1 cellular context compared by ENCODE assay signal in the genomic region with DNA sequence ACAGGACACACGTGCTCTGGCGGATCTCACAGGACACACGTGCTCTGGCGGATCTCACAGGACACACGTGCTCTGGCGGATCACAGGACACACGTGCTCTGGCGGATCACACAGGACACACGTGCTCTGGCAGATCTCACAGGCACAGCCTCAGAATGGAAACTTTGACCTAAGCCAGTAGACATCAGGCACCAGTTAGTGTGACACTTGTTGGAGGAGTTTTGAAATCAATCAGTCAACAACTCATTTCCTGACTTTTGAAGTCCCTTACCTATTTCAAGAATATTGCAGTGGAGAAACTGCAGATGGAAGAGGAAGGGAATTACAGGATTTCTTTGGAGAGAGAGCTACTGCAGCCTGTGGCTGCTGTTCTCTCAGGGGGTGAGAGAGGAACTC.
A peak's percentile ranks its signal among the peaks of the same experiment; 100 is the strongest.
TF ChIP-seq lines count a peak whose summit lies in the region.
"Not testable (repeated sequence)": the region's sequence is repeated elsewhere in the genome, so short reads cannot be mapped to it uniquely, and the experiment has no call there.

No MANE protein-coding gene starts in this region.

TF ChIP-seq in HepG2, 621 proteins besides CTCF, POLR2A, EP300 and RAD21 (continues in another document):
- TF ChIP-seq FOXA1 (IDR thresholded peaks at IDR 0.05) (0 out of 2 replicates have a peak, but pooled peaks have one; percentile 31), FOXA1 (CRISPR knock-in tag; IDR thresholded peaks at IDR 0.05) (peak; percentile 93), FOXK2 (IDR thresholded peaks at IDR 0.05) (peak; percentile 54; the same call in 1 of the 2 replicates), GMEB1 (CRISPR knock-in tag; IDR thresholded peaks at IDR 0.05; ENCODE audit: borderline replicate concordance) (peak; percentile 39; the same call in 1 of the 2 replicates), ZFP37 (CRISPR knock-in tag; IDR thresholded peaks at IDR 0.05; ENCODE audit: borderline replicate concordance) (peak; percentile 41; the same call in 1 of the 2 replicates), ZMYM4 (CRISPR knock-in tag; IDR thresholded peaks at IDR 0.05) (peak; percentile 50; the same call in 1 of the 2 replicates), FOXO1 (CRISPR knock-in tag; IDR thresholded peaks at IDR 0.05) (peak; percentile 71; the same call in 1 of the 2 replicates), FOXP1 (CRISPR knock-in tag; IDR thresholded peaks at IDR 0.05) (peak; percentile 42; the same call in 1 of the 2 replicates), HNF4A (CRISPR knock-in tag; IDR thresholded peaks at IDR 0.05) (peak; percentile 84), ZBTB25 (CRISPR knock-in tag; IDR thresholded peaks at IDR 0.05) (0 out of 2 replicates have a peak, but pooled peaks have one; percentile 25), HOXA3 (CRISPR knock-in tag; IDR thresholded peaks at IDR 0.05) (peak; percentile 76), MAX (IDR thresholded peaks at IDR 0.05) (peak; percentile 84), KAT8 (CRISPR knock-in tag; IDR thresholded peaks at IDR 0.05) (0 out of 2 replicates have a peak, but pooled peaks have one; percentile 18), HIVEP1 (CRISPR knock-in tag; IDR thresholded peaks at IDR 0.05) (peak; percentile 23; the same call in 1 of the 2 replicates), GZF1 (CRISPR knock-in tag; IDR thresholded peaks at IDR 0.05) (peak; percentile 67; the same call in 1 of the 2 replicates), ARNTL (CRISPR knock-in tag; IDR thresholded peaks at IDR 0.05) (peak; percentile 82), ZNF430 (CRISPR knock-in tag; IDR thresholded peaks at IDR 0.05) (peak; percentile 43; the same call in 1 of the 2 replicates), THAP11 (CRISPR knock-in tag; IDR thresholded peaks at IDR 0.05) (peak; percentile 61), NONO (CRISPR knock-in tag; conservative IDR thresholded peaks at IDR 0.05) (0 out of 2 replicates have a peak, but pooled peaks have one; percentile 19), HDAC1 (CRISPR knock-in tag; IDR thresholded peaks at IDR 0.05) (peak; percentile 73), ETV5 (CRISPR knock-in tag; IDR thresholded peaks at IDR 0.05; ENCODE audit: borderline replicate concordance) (peak; percentile 93), HMGXB3 (CRISPR knock-in tag; IDR thresholded peaks at IDR 0.05; ENCODE audit: borderline replicate concordance) (0 out of 2 replicates have a peak, but pooled peaks have one; percentile 22), PITX1 (CRISPR knock-in tag; IDR thresholded peaks at IDR 0.05) (peak; percentile 58; the same call in 1 of the 2 replicates), HMGXB4 (CRISPR knock-in tag; IDR thresholded peaks at IDR 0.05; ENCODE audit: borderline replicate concordance in 1 of 2, low read depth in 1 of 2) (0 out of 4 replicates have a peak, but pooled peaks of 1 of the 2 experiments have one; percentile 28), ZNF317 (CRISPR knock-in tag; IDR thresholded peaks at IDR 0.05) (peak; percentile 95), DMAP1 (CRISPR knock-in tag; IDR thresholded peaks at IDR 0.05) (peak; percentile 69)
- TF ChIP-seq, protein P1, sequence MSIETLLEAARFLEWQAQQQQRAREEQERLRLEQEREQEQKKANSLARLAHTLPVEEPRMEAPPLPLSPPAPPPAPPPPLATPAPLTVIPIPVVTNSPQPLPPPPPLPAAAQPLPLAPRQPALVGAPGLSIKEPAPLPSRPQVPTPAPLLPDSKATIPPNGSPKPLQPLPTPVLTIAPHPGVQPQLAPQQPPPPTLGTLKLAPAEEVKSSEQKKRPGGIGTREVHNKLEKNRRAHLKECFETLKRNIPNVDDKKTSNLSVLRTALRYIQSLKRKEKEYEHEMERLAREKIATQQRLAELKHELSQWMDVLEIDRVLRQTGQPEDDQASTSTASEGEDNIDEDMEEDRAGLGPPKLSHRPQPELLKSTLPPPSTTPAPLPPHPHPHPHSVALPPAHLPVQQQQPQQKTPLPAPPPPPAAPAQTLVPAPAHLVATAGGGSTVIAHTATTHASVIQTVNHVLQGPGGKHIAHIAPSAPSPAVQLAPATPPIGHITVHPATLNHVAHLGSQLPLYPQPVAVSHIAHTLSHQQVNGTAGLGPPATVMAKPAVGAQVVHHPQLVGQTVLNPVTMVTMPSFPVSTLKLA (IDR thresholded peaks at IDR 0.05) = peak; percentile 77
- not testable (repeated sequence) for TF ChIP-seq FOXP1, NONO (IDR thresholded peaks at IDR 0.05)
- TF ChIP-seq, protein P2, sequence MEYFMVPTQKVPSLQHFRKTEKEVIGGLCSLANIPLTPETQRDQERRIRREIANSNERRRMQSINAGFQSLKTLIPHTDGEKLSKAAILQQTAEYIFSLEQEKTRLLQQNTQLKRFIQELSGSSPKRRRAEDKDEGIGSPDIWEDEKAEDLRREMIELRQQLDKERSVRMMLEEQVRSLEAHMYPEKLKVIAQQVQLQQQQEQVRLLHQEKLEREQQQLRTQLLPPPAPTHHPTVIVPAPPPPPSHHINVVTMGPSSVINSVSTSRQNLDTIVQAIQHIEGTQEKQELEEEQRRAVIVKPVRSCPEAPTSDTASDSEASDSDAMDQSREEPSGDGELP (IDR thresholded peaks at IDR 0.05; ENCODE audit: borderline replicate concordance, low read depth) = 0 out of 2 replicates have a peak, but pooled peaks have one; percentile 31
- TF ChIP-seq, protein P3, sequence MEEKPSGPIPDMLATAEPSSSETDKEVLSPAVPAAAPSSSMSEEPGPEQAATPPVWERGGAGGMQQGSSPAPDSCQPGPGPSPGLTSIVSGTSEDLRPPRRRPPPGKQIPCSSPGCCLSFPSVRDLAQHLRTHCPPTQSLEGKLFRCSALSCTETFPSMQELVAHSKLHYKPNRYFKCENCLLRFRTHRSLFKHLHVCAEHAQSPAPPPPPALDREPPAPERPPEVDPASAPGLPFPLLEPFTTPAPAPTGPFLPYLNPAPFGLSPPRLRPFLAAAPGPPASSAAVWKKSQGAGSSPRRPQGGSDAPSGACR (CRISPR knock-in tag; IDR thresholded peaks at IDR 0.05) = 0 out of 2 replicates have a peak, but pooled peaks have one; percentile 62
- TF ChIP-seq, protein P4, sequence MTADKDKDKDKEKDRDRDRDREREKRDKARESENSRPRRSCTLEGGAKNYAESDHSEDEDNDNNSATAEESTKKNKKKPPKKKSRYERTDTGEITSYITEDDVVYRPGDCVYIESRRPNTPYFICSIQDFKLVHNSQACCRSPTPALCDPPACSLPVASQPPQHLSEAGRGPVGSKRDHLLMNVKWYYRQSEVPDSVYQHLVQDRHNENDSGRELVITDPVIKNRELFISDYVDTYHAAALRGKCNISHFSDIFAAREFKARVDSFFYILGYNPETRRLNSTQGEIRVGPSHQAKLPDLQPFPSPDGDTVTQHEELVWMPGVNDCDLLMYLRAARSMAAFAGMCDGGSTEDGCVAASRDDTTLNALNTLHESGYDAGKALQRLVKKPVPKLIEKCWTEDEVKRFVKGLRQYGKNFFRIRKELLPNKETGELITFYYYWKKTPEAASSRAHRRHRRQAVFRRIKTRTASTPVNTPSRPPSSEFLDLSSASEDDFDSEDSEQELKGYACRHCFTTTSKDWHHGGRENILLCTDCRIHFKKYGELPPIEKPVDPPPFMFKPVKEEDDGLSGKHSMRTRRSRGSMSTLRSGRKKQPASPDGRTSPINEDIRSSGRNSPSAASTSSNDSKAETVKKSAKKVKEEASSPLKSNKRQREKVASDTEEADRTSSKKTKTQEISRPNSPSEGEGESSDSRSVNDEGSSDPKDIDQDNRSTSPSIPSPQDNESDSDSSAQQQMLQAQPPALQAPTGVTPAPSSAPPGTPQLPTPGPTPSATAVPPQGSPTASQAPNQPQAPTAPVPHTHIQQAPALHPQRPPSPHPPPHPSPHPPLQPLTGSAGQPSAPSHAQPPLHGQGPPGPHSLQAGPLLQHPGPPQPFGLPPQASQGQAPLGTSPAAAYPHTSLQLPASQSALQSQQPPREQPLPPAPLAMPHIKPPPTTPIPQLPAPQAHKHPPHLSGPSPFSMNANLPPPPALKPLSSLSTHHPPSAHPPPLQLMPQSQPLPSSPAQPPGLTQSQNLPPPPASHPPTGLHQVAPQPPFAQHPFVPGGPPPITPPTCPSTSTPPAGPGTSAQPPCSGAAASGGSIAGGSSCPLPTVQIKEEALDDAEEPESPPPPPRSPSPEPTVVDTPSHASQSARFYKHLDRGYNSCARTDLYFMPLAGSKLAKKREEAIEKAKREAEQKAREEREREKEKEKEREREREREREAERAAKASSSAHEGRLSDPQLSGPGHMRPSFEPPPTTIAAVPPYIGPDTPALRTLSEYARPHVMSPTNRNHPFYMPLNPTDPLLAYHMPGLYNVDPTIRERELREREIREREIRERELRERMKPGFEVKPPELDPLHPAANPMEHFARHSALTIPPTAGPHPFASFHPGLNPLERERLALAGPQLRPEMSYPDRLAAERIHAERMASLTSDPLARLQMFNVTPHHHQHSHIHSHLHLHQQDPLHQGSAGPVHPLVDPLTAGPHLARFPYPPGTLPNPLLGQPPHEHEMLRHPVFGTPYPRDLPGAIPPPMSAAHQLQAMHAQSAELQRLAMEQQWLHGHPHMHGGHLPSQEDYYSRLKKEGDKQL (CRISPR knock-in tag; IDR thresholded peaks at IDR 0.05; ENCODE audit: low read depth) = peak; percentile 67; the same call in 1 of the 2 replicates
- TF ChIP-seq, protein P5, sequence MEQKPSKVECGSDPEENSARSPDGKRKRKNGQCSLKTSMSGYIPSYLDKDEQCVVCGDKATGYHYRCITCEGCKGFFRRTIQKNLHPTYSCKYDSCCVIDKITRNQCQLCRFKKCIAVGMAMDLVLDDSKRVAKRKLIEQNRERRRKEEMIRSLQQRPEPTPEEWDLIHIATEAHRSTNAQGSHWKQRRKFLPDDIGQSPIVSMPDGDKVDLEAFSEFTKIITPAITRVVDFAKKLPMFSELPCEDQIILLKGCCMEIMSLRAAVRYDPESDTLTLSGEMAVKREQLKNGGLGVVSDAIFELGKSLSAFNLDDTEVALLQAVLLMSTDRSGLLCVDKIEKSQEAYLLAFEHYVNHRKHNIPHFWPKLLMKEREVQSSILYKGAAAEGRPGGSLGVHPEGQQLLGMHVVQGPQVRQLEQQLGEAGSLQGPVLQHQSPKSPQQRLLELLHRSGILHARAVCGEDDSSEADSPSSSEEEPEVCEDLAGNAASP (CRISPR knock-in tag; IDR thresholded peaks at IDR 0.05; ENCODE audit: borderline replicate concordance) = peak; percentile 60
